Comparison of ENCODE assay signal across 8 cellular contexts in the genomic region with DNA sequence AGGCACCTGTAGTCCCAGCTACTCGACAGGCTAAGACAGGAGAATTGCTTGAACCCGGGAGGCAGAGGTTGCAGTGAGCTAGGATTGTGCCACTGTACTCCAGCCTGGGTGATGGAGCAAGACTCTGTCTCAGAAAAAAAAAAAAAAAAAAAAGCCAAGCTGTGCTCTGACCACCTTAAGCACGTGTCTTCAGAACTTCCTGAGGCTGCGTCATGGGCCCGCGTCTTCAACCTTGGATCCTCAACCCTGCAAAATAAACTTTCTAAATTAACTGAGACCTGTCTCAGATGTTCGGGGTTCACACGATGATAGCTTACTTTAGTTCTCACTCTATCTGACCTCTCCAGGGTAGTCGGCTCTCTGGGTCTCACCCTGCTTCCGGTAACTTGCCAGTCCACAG.
DNase-seq lines count a peak whose midpoint lies in the region; ATAC-seq lines count a peak whose summit lies in the region.
"Had no signal": no experiment of that assay in that cellular context is flagged by ENCODE, and none has a peak within 500 bp of the region (broad histone marks: within the 10 kb centered on the region; RNA-seq: fewer than 3 reads in every experiment).

No MANE protein-coding gene starts in this region.

- DNase-seq in T-cell (peak in 33 of 34 experiments; percentile 24 to 72 (median 51)), mucosa of gallbladder (ENCODE audit: low spot score) (no peak), occipital lobe (lab: John Stamatoyannopoulos, UW) (no peak), NCI-H1694 (lab: John Stamatoyannopoulos, UW) (no peak)
- peak; percentile 47 for DNase-seq in activated CD4-positive, alpha-beta memory T cell treated with anti-CD3 and anti-CD28 coated beads, Interleukin-2, amount 10 ng/mL, durations not matched to agents 7 days and 5 days
- no peak for DNase-seq in activated naive CD8-positive, alpha-beta T cell treated with anti-CD3 and anti-CD28 coated beads, Interleukin-2, amount 50 U/mL, for 24 hours
- peak; percentile 22 for DNase-seq in stimulated activated CD8-positive, alpha-beta memory T cell treated with anti-CD3 and anti-CD28 coated beads, Interleukin-12 subunit alpha, Interleukin-12 subunit beta, amount 100 ng/mL, for 4 hours (ENCODE audit: low read depth)
- DNase-seq: NCI-H2171 had no signal

- peak; percentile 36 to 54 (median 48) for ATAC-seq in T-cell (replicated peaks in 1 of 4)
- no peak for ATAC-seq in activated naive CD8-positive, alpha-beta T cell treated with anti-CD3 and anti-CD28 coated beads, Interleukin-2, amount 50 U/mL, for 24 hours

- H3K9me3 Mint-ChIP-seq in T-cell, result peaks cover 0 to 4% (median 3%) of the 10 kb centered on the region in 3 donors
- peaks cover 9% of the 10 kb centered on the region for H3K9me3 Mint-ChIP-seq in activated CD4-positive, alpha-beta memory T cell treated with anti-CD3 and anti-CD28 coated beads, Interleukin-2, amount 10 ng/mL, durations not matched to agents 7 days and 5 days
- no peaks in the 10 kb centered on the region for H3K9me3 Mint-ChIP-seq in activated naive CD8-positive, alpha-beta T cell treated with anti-CD3 and anti-CD28 coated beads, Interleukin-2, amount 50 U/mL, for 24 hours

- peaks cover 3% of the 10 kb centered on the region for H3K36me3 Mint-ChIP-seq in T-cell
- H3K36me3 Mint-ChIP-seq in activated CD4-positive, alpha-beta memory T cell treated with anti-CD3 and anti-CD28 coated beads, Interleukin-2, amount 10 ng/mL, durations not matched to agents 7 days and 5 days (ENCODE audit: low read depth), result peaks cover 20% of the 10 kb centered on the region
- no peaks in the 10 kb centered on the region for H3K36me3 Mint-ChIP-seq in activated naive CD8-positive, alpha-beta T cell treated with anti-CD3 and anti-CD28 coated beads, Interleukin-2, amount 50 U/mL, for 24 hours (ENCODE audit: low read depth)

- CTCF ChIA-PET in T-cell (lab: Charles Lee), result interaction anchor here (0.6 to 1.3 kb wide), 3 partner anchors 22 to 133 kb away, joined by 3 to 4 read pairs (median 3); no protein-coding TSS in a partner anchor
- CTCF ChIA-PET in activated CD4-positive, alpha-beta memory T cell treated with anti-CD3 and anti-CD28 coated beads, Interleukin-2, amount 10 ng/mL, durations not matched to agents 7 days and 5 days (lab: Charles Lee), result interaction anchor here (0.7 kb wide), 2 partner anchors 60 to 199 kb away, joined by 3 to 4 read pairs; no protein-coding TSS in a partner anchor

- POLR2A ChIA-PET in T-cell (lab: Charles Lee), result interaction anchor here (0.6 kb wide), 5 partner anchors 13 to 1483 kb away, joined by 3 to 5 read pairs (median 5); no protein-coding TSS in a partner anchor
- POLR2A ChIA-PET in activated CD4-positive, alpha-beta memory T cell treated with anti-CD3 and anti-CD28 coated beads, Interleukin-2, amount 10 ng/mL, durations not matched to agents 7 days and 5 days (lab: Charles Lee), result interaction anchor here (1.2 kb wide), 1 partner anchor 136 kb away, joined by 4 read pairs; the partner anchor contains the start of gene RBBP8

- H3K27me3 Mint-ChIP-seq in T-cell, result no peaks in the 10 kb centered on the region
- no peaks in the 10 kb centered on the region for H3K27me3 Mint-ChIP-seq in activated CD4-positive, alpha-beta memory T cell treated with anti-CD3 and anti-CD28 coated beads, Interleukin-2, amount 10 ng/mL, durations not matched to agents 7 days and 5 days
- no peaks in the 10 kb centered on the region for H3K27me3 Mint-ChIP-seq in activated naive CD8-positive, alpha-beta T cell treated with anti-CD3 and anti-CD28 coated beads, Interleukin-2, amount 50 U/mL, for 24 hours

- H3K27ac Mint-ChIP-seq in T-cell, result peak overlapping the region; percentile 50 to 80
- H3K27ac Mint-ChIP-seq in activated CD4-positive, alpha-beta memory T cell treated with anti-CD3 and anti-CD28 coated beads, Interleukin-2, amount 10 ng/mL, durations not matched to agents 7 days and 5 days, result peak overlapping the region; percentile 65
- H3K27ac Mint-ChIP-seq in activated naive CD8-positive, alpha-beta T cell treated with anti-CD3 and anti-CD28 coated beads, Interleukin-2, amount 50 U/mL, for 24 hours, result peak overlapping the region; percentile 33

- H3K4me1 Mint-ChIP-seq in T-cell, result peaks cover 64 to 75% (median 68%) of the 10 kb centered on the region in 3 donors
- peaks cover 60% of the 10 kb centered on the region for H3K4me1 Mint-ChIP-seq in activated CD4-positive, alpha-beta memory T cell treated with anti-CD3 and anti-CD28 coated beads, Interleukin-2, amount 10 ng/mL, durations not matched to agents 7 days and 5 days
- H3K4me1 Mint-ChIP-seq in activated naive CD8-positive, alpha-beta T cell treated with anti-CD3 and anti-CD28 coated beads, Interleukin-2, amount 50 U/mL, for 24 hours, result peaks cover 41% of the 10 kb centered on the region

- H3K4me3 Mint-ChIP-seq in T-cell, result peak overlapping the region in 1 of 3 donors; percentile 69
- H3K4me3 Mint-ChIP-seq in activated CD4-positive, alpha-beta memory T cell treated with anti-CD3 and anti-CD28 coated beads, Interleukin-2, amount 10 ng/mL, durations not matched to agents 7 days and 5 days, result no peak overlapping the region
- H3K4me3 Mint-ChIP-seq in activated naive CD8-positive, alpha-beta T cell treated with anti-CD3 and anti-CD28 coated beads, Interleukin-2, amount 50 U/mL, for 24 hours, result no peak overlapping the region

Comparison
In these comparisons a context has a peak if more than half of its experiments do, and no peak if none do; other contexts are left out.
1. DNase-seq: peak in T-cell (33 of 34), activated CD4-positive, alpha-beta memory T cell treated with anti-CD3 and anti-CD28 coated beads, Interleukin-2, amount 10 ng/mL, durations not matched to agents 7 days and 5 days (single experiment) and stimulated activated CD8-positive, alpha-beta memory T cell treated with anti-CD3 and anti-CD28 coated beads, Interleukin-12 subunit alpha, Interleukin-12 subunit beta, amount 100 ng/mL, for 4 hours (single experiment); none in activated naive CD8-positive, alpha-beta T cell treated with anti-CD3 and anti-CD28 coated beads, Interleukin-2, amount 50 U/mL, for 24 hours (single experiment), mucosa of gallbladder (single experiment), occipital lobe (single experiment) and NCI-H1694 (single experiment).
2. Peak in every context shown above with its lines, with median percentiles within 50 percentile points of each other: H3K27ac Mint-ChIP-seq.